Comparison of ENCODE assay signal across 8 cellular contexts in the genomic region with DNA sequence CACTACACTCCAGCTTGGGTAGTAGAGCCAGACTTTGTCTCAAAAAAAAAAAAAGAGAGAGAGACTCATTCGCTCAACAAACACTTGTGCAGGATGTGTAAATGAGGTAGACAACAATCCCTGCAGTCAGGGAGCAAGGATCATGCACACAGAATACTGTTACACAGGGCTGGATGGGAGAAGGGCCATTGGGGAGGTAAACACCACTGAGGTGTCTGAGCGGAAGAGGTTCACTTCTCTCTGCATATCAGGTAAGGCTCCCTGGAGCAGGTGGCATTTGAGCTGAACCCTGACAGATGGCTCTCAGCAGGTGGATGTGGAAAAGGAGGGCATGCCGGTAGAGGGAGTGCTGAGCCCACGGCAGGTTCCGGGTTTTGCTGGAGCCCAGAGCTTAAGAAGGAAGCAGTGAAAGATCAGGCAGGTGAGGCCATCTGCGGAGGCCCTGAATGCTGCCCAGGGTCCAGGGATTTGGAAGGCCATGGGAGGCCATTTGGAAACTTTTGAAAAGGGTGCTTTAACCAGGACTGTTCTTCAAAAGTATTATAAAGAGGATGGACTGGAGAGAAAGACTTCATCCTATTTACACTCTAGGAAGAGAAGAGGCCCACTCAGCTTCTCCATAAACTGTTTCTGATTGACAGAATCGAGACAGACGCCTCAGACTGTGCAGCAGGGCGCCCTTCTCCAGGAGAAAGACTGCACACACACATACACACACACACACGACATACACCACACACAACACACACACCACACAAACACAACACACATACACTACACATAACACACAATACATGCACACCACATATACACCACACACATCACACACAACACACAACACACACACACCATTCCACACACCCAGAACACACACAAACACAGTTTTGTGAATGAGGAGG.
DNase-seq lines count a peak whose midpoint lies in the region; ATAC-seq and TF ChIP-seq lines count a peak whose summit lies in the region.

No MANE protein-coding gene starts in this region.

- TF ChIP-seq POLR2A in erythroblast (IDR thresholded peaks at IDR 0.05; ENCODE audit: low read length) = no peak

- H3K27ac Mint-ChIP-seq in T-helper 2 cell treated with Interferon-gamma antibody and Interleukin-4, amounts not matched to agents 5 μg/mL and 100 μg/mL, for 36 hours = no peak overlapping the region

- no peaks in the 10 kb centered on the region for H3K36me3 Mint-ChIP-seq in T-helper 2 cell treated with Interferon-gamma antibody and Interleukin-4, amounts not matched to agents 5 μg/mL and 100 μg/mL, for 36 hours (ENCODE audit: low read depth)

- H3K27me3 Mint-ChIP-seq in T-helper 2 cell treated with Interferon-gamma antibody and Interleukin-4, amounts not matched to agents 5 μg/mL and 100 μg/mL, for 36 hours (ENCODE audit: low read depth) = no peaks in the 10 kb centered on the region

- peaks cover 4% of the 10 kb centered on the region for H3K9me3 Mint-ChIP-seq in T-helper 2 cell treated with Interferon-gamma antibody and Interleukin-4, amounts not matched to agents 5 μg/mL and 100 μg/mL, for 36 hours

- H3K4me3 Mint-ChIP-seq in T-helper 2 cell treated with Interferon-gamma antibody and Interleukin-4, amounts not matched to agents 5 μg/mL and 100 μg/mL, for 36 hours = no peak overlapping the region

- H3K4me1 Mint-ChIP-seq in T-helper 2 cell treated with Interferon-gamma antibody and Interleukin-4, amounts not matched to agents 5 μg/mL and 100 μg/mL, for 36 hours (ENCODE audit: low read depth) = no peaks in the 10 kb centered on the region

- ATAC-seq in GM19043 (IDR thresholded peaks at IDR 0.05; ENCODE audit: low read depth, unreplicated experiment) (peak; percentile 49), HG03108 (IDR thresholded peaks at IDR 0.05; ENCODE audit: unreplicated experiment) (no peak), HG03378 (IDR thresholded peaks at IDR 0.05; ENCODE audit: unreplicated experiment) (no peak)

- H3K4me3 ChIP-seq in retinal pigment epithelial cell (ENCODE audit: low read length) = no peak overlapping the region

- DNase-seq in AML-193 (lab: John Stamatoyannopoulos, UW) (peak; percentile 56 to 63), NCI-H187 (lab: John Stamatoyannopoulos, UW) (peak; percentile 17 to 35), erythroblast (lab: John Stamatoyannopoulos, UW) (peak; percentile 84 to 87), retinal pigment epithelial cell (ENCODE audit: low read depth) (no peak)
- peak; percentile 20 for DNase-seq in T-helper 2 cell treated with Interferon-gamma antibody and Interleukin-4, amounts not matched to agents 5 μg/mL and 100 μg/mL, for 36 hours (ENCODE audit: low spot score)

- peak; percentile 62 for TF ChIP-seq CTCF in retinal pigment epithelial cell (conservative IDR thresholded peaks at IDR 0.05; ENCODE audit: low read depth, low read length)
